In genomic region chr1:67060811-67061218, GRCh38 we compare ENCODE assay signal across 11 cellular contexts. TPM values are rescaled to one million over a fixed set of nuclear protein-coding genes. Genes with fewer than 3 reads are reported as not detected.
A peak's percentile ranks its signal among the peaks of the same experiment; 100 is the strongest.
DNase-seq lines count a peak whose midpoint lies in the region; ATAC-seq and TF ChIP-seq lines count a peak whose summit lies in the region.
"Had no signal": no experiment of that assay in that cellular context is flagged by ENCODE, and none has a peak within 500 bp of the region (broad histone marks: within the 10 kb centered on the region; RNA-seq: fewer than 3 reads in every experiment).

No MANE protein-coding gene starts in this region.

- H2AFZ ChIP-seq in IMR-90 (replicated peaks; ENCODE audit: low read length, poor library complexity) = no peak overlapping the region

- peak overlapping the region; percentile 91 for H3K18ac ChIP-seq in IMR-90 (ENCODE audit: low read depth, low read length)

- H4K5ac ChIP-seq in IMR-90 (ENCODE audit: low read depth, low read length) = peak overlapping the region; percentile 85; the same call in 1 of the 2 replicates

- H3K4me3 ChIP-seq in IMR-90 (ENCODE audit: insufficient read depth, low read depth, low read length) (no peak overlapping the region), prostate gland (no peak overlapping the region)

- H4K8ac ChIP-seq in IMR-90 (ENCODE audit: low read depth in 2 of 2, low read length in 2 of 2) = peak overlapping the region; percentile 26 to 86

- 0% methylated on average over 1 of the region's 2 CpGs; no CpG with 5 or more reads in 1 of the 2 experiments for WGBS in IMR-90 (ENCODE audit: extremely low coverage in 2 of 2, insufficient read length in 1 of 2), 2 experiments
- WGBS in prostate gland = 80% methylated on average over 2 of the region's 2 CpGs

- H4K91ac ChIP-seq in IMR-90 (ENCODE audit: insufficient read depth, low read depth, low read length) = peak overlapping the region; percentile 81

- H2BK15ac ChIP-seq in IMR-90 (ENCODE audit: low read depth, low read length) = peak overlapping the region; percentile 75; the same call in 2 of the 3 replicates

- H3K9me3 ChIP-seq in IMR-90 (ENCODE audit: control insufficient read depth, insufficient read depth, low read length) (no peaks in the 10 kb centered on the region), prostate gland (no peaks in the 10 kb centered on the region)

- no peak overlapping the region for H3K9ac ChIP-seq in IMR-90 (ENCODE audit: low read depth, low read length)

- in situ Hi-C loops in ACHN (cut with HindIII; ENCODE audit: low pct_ligation_motif_present, low pct_unique_long_range_greater_than_20kb, low sequenced_read_pairs) (no loop called here), IMR-90 (cut with MboI; ENCODE audit: low sequenced_read_pairs) (no loop called here), GM13977 (cut with MboI; ENCODE audit: low pct_unique_long_range_greater_than_20kb, low sequenced_read_pairs, unreplicated experiment) (no loop called here)

- H3K4ac ChIP-seq in IMR-90 (ENCODE audit: low read depth, low read length) = peak overlapping the region; percentile 90

- peak; percentile 85 for ATAC-seq in IMR-90 (ENCODE audit: low read depth)

- H3K27me3 ChIP-seq in IMR-90 (ENCODE audit: control insufficient read depth, insufficient read depth, low read length) (no peaks in the 10 kb centered on the region), prostate gland (replicated peaks; ENCODE audit: insufficient read depth) (no peaks in the 10 kb centered on the region)

- peak overlapping the region; percentile 75 for H3K56ac ChIP-seq in IMR-90 (ENCODE audit: extremely low read depth, insufficient read depth, low read length)

- H3K79me1 ChIP-seq in IMR-90 (ENCODE audit: low read depth in 1 of 2, low read length in 2 of 2) = peaks cover 0 to 9% of the 10 kb centered on the region in 2 experiments; a peak in 1 of 4 replicates

- peak overlapping the region; percentile 55; the same call in 1 of the 2 replicates for H3K23ac ChIP-seq in IMR-90 (ENCODE audit: low read depth, low read length)

- TF ChIP-seq CTCF in IMR-90 (conservative IDR thresholded peaks at IDR 0.05; ENCODE audit: low read depth, low read length) = no peak
- TF ChIP-seq CTCF in GM13977 (IDR thresholded peaks at IDR 0.05; ENCODE audit: extremely low read depth, insufficient read depth, missing control alignments) = no peak
- TF ChIP-seq CTCF in prostate gland (IDR thresholded peaks at IDR 0.05) = no peak

- H3K4me1 ChIP-seq in IMR-90 (ENCODE audit: control insufficient read depth, insufficient read depth, low read length) (peaks cover 21% of the 10 kb centered on the region), prostate gland (replicated peaks) (no peaks in the 10 kb centered on the region)

- H2BK120ac ChIP-seq in IMR-90 (ENCODE audit: low read depth, low read length) = peak overlapping the region; percentile 92

- dilution Hi-C loops in IMR-90 (cut with HindIII; ENCODE audit: low sequenced_read_pairs, unreplicated experiment) = no loop called here

- H2AK5ac ChIP-seq in IMR-90 (ENCODE audit: low read depth, low read length) = 0 out of 2 replicates have a peak overlapping the region, but pooled peaks have one; percentile 65

- no peaks in the 10 kb centered on the region for H4K20me1 ChIP-seq in IMR-90 (ENCODE audit: insufficient read depth, low read length)

- H2AK9ac ChIP-seq in IMR-90 (replicated peaks; ENCODE audit: low read depth, low read length, poor library complexity) = no peak overlapping the region

- CTCF ChIA-PET in IMR-90 (lab: Yijun Ruan, JAX) = interaction anchor here (0.8 to 1.5 kb wide), 2 partner anchors 80 to 88 kb away, joined by 3 to 5 read pairs; no protein-coding TSS in a partner anchor

- peak overlapping the region; percentile 89 for H2BK5ac ChIP-seq in IMR-90 (ENCODE audit: low read depth, low read length, poor library complexity, severe bottlenecking)

- H3K9me1 ChIP-seq in IMR-90 (ENCODE audit: insufficient read depth, low read length) = peaks cover 12% of the 10 kb centered on the region

- H2BK20ac ChIP-seq in IMR-90 (ENCODE audit: low read depth, low read length) = peak overlapping the region; percentile 90

- no peak for TF ChIP-seq RAD21 in IMR-90 (IDR thresholded peaks at IDR 0.05; ENCODE audit: low read length)

- TF ChIP-seq POLR2A in IMR-90 (IDR thresholded peaks at IDR 0.05; ENCODE audit: low read depth, low read length) (no peak), prostate gland (IDR thresholded peaks at IDR 0.05) (no peak)

- H3K36me3 ChIP-seq in IMR-90 (ENCODE audit: control insufficient read depth, insufficient read depth, low read length) (no peaks in the 10 kb centered on the region), prostate gland (no peaks in the 10 kb centered on the region)

- no TSS peak for BruUV-seq in IMR-90 (replicated peaks; lab: Mats Ljungman, UMichigan)

- POLR2A ChIA-PET in IMR-90 (lab: Charles Lee; ENCODE audit: unreplicated experiment) = no interaction called here

- intact Hi-C loops in IMR-90 (cut with micrococcal nuclease) = loop anchor here (10.0 kb wide), 1 partner anchor 54 kb away; no protein-coding TSS in a partner anchor
- intact Hi-C loops in prostate gland (cut with DNase I) = no loop called here

- peak overlapping the region; percentile 65 for H3K14ac ChIP-seq in IMR-90 (replicated peaks; ENCODE audit: low read depth, low read length)

- DNase-seq in ACHN (peak; percentile 84), IMR-90 (peak; percentile 99), astrocyte of the hippocampus (ENCODE audit: low read depth, low spot score) (peak; percentile 94), kidney glomerular epithelial cell (lab: John Stamatoyannopoulos, UW) (peak; percentile 87), substantia nigra (lab: John Stamatoyannopoulos, UW) (no peak), GM13977 (ENCODE audit: low spot score) (no peak), SKM-1 (lab: John Stamatoyannopoulos, UW; ENCODE audit: unreplicated experiment) (no peak), prostate gland (ENCODE audit: low spot score) (no peak)
- DNase-seq: activated naive CD4-positive, alpha-beta T cell treated with anti-CD3 and anti-CD28 coated beads for 36 hours; C1 segment of cervical spinal cord; head of caudate nucleus had no signal

- H3K4me2 ChIP-seq in IMR-90 (ENCODE audit: low read depth, low read length) = no peak overlapping the region

- H3K27ac ChIP-seq in IMR-90 (ENCODE audit: insufficient read depth, low read length) (peak overlapping the region; percentile 91), substantia nigra (ENCODE audit: low read depth, low read length, poor library complexity, severe bottlenecking) (no peak overlapping the region), prostate gland (no peak overlapping the region)

TF ChIP-seq in IMR-90, 13 proteins besides CTCF, POLR2A, EP300 and RAD21:
- TF ChIP-seq NFE2L2 (IDR thresholded peaks at IDR 0.05; ENCODE audit: low read depth, low read length) (no peak), BHLHE40 (IDR thresholded peaks at IDR 0.05; ENCODE audit: low read depth, low read length) (peak; percentile 88), RCOR1 (IDR thresholded peaks at IDR 0.05; ENCODE audit: insufficient replicate concordance, low read length) (peak; percentile 98), SMC3 (IDR thresholded peaks at IDR 0.05; ENCODE audit: low read depth, low read length) (no peak), MAZ (IDR thresholded peaks at IDR 0.05; ENCODE audit: borderline replicate concordance, low read depth, low read length) (no peak), MXI1 (IDR thresholded peaks at IDR 0.05; ENCODE audit: borderline replicate concordance, low read depth, low read length) (no peak), MAFK (IDR thresholded peaks at IDR 0.05; ENCODE audit: low read depth, low read length) (no peak), RFX5 (IDR thresholded peaks at IDR 0.05; ENCODE audit: low read depth, low read length) (no peak), CEBPB (IDR thresholded peaks at IDR 0.05; ENCODE audit: low read depth, low read length) (peak; percentile 99), CHD1 (IDR thresholded peaks at IDR 0.05; ENCODE audit: low read depth, low read length) (no peak; the same call in 1 of the 2 replicates), FOS (IDR thresholded peaks at IDR 0.05; ENCODE audit: low read depth, low read length) (peak; percentile 100), USF2 (IDR thresholded peaks at IDR 0.05; ENCODE audit: low read depth, low read length) (0 out of 2 replicates have a peak, but pooled peaks have one; percentile 7), ELK1 (IDR thresholded peaks at IDR 0.05; ENCODE audit: borderline replicate concordance, low read depth, low read length) (no peak)
TF ChIP-seq in IMR-90: peak in this region for 5.

RNA-seq across cellular contexts. Expression of gene SLC35D1, which starts 6.9 kb away (rescaled TPM):
- total RNA-seq in IMR-90 (2012; rRNA removed) (16.3 and 23.1 TPM in 2 replicates), prostate gland (10 to 100 TPM; 13.0 to 13.2 TPM)
- 6.0 and 7.2 TPM in 2 replicates for polyA plus RNA-seq in IMR-90 (2012; rRNA removed)
- polyA plus RNA-seq in IMR-90 (2012; cell fraction: cytosol; rRNA removed) = 1.6 and 1.7 TPM in 2 replicates
- 1.2 and 9.4 TPM in 2 replicates for polyA plus RNA-seq in IMR-90 (2012; cell fraction: nucleus; rRNA removed; ENCODE audit: low replicate concordance)

Comparison
In these comparisons a context has a peak if more than half of its experiments do, and no peak if none do; other contexts are left out.
1. DNase-seq: peak in ACHN (single experiment), IMR-90 (single experiment), astrocyte of the hippocampus (single experiment) and kidney glomerular epithelial cell (single experiment); none in substantia nigra (0 of 49), GM13977 (single experiment), SKM-1 (single experiment) and prostate gland (single experiment).